Comparison of ENCODE assay signal across 8 cellular contexts in genomic region chr20:44056010-44056698, GRCh38.
DNase-seq lines count a peak whose midpoint lies in the region; ATAC-seq, FAIRE-seq and TF ChIP-seq lines count a peak whose summit lies in the region.

No MANE protein-coding gene starts in this region.

- no peaks in the 10 kb centered on the region for H4K20me1 ChIP-seq in KMS-11 (ENCODE audit: insufficient read depth)

- H3K27me3 ChIP-seq in KMS-11 (ENCODE audit: insufficient read depth, low read depth) = no peaks in the 10 kb centered on the region
- peaks cover 9% of the 10 kb centered on the region for H3K27me3 ChIP-seq in neutrophil

- no peak overlapping the region for H3K4me2 ChIP-seq in KMS-11

- no peaks in the 10 kb centered on the region for H3K9me3 ChIP-seq in neutrophil

- peaks cover 8% of the 10 kb centered on the region; the same call in 1 of the 2 replicates for H3K4me1 Mint-ChIP-seq in WTC11
- H3K4me1 Mint-ChIP-seq in endothelial cell (ENCODE audit: unreplicated experiment) = no peaks in the 10 kb centered on the region

- H3K27ac Mint-ChIP-seq in WTC11 = no peak overlapping the region
- H3K27ac Mint-ChIP-seq in endothelial cell (ENCODE audit: unreplicated experiment) = no peak overlapping the region

- H3K4me1 ChIP-seq in KMS-11 (ENCODE audit: low read depth, poor library complexity, severe bottlenecking) (peaks cover 14% of the 10 kb centered on the region), neutrophil (ENCODE audit: control insufficient read depth in 1 of 2, insufficient read depth in 1 of 2, low read depth in 1 of 2, low read length in 1 of 2) (no peaks in the 10 kb centered on the region)

- CTCF ChIA-PET in WTC11 (lab: Charles Lee) = interaction anchor here (0.5 to 2.4 kb wide), 16 partner anchors 9 to 306 kb away, joined by 3 to 9 read pairs (median 4); partner anchors contain the start of gene JPH2

- H2AFZ ChIP-seq in KMS-11 (ENCODE audit: low read depth) = no peak overlapping the region

- TF ChIP-seq CTCF in D721Med (IDR thresholded peaks at IDR 0.05; ENCODE audit: insufficient read depth, missing control alignments) (peak; percentile 28), KMS-11 (conservative IDR thresholded peaks at IDR 0.05; ENCODE audit: low read depth, low read length) (peak; percentile 56), WTC11 (IDR thresholded peaks at IDR 0.05) (peak; percentile 34), endothelial cell (IDR thresholded peaks at IDR 0.05; ENCODE audit: unreplicated experiment) (peak; percentile 49), neutrophil (IDR thresholded peaks at IDR 0.05) (peak; percentile 83)

- H3K79me2 ChIP-seq in KMS-11 (ENCODE audit: insufficient read depth, low read depth) = no peaks in the 10 kb centered on the region

- peaks cover 24% of the 10 kb centered on the region for H3K9me3 Mint-ChIP-seq in WTC11
- no peaks in the 10 kb centered on the region for H3K9me3 Mint-ChIP-seq in endothelial cell (ENCODE audit: unreplicated experiment)

- H3K4me3 ChIP-seq in KMS-11 (IDR thresholded peaks at IDR 0.05; ENCODE audit: insufficient read depth, low read depth, low read length) (no peak overlapping the region), neutrophil (ENCODE audit: low read depth in 1 of 2, low read length in 1 of 2) (no peak overlapping the region)

- FAIRE-seq in D721Med (lab: Jason Lieb, UNC) = no peak

- H3K27me3 Mint-ChIP-seq in WTC11 (ENCODE audit: low read depth) = no peaks in the 10 kb centered on the region; the same call in 1 of the 2 replicates
- H3K27me3 Mint-ChIP-seq in endothelial cell (ENCODE audit: unreplicated experiment) = peaks cover 2% of the 10 kb centered on the region

- H3K36me3 ChIP-seq in KMS-11 (ENCODE audit: insufficient read depth) (no peaks in the 10 kb centered on the region), neutrophil (no peaks in the 10 kb centered on the region)

- H3K27ac ChIP-seq in KMS-11 = no peak overlapping the region
- no peak overlapping the region for H3K27ac ChIP-seq in neutrophil

- H3K4me3 Mint-ChIP-seq in WTC11 (no peak overlapping the region), endothelial cell (ENCODE audit: unreplicated experiment) (no peak overlapping the region)

- ATAC-seq in WTC11 = peak; percentile 98
- ATAC-seq in HG02973 (IDR thresholded peaks at IDR 0.05; ENCODE audit: unreplicated experiment) = no peak
- no peak for ATAC-seq in HG03354 (IDR thresholded peaks at IDR 0.05; ENCODE audit: poor library complexity, severe bottlenecking, unreplicated experiment)
- ATAC-seq in HG03025 (IDR thresholded peaks at IDR 0.05; ENCODE audit: low FRiP score, unreplicated experiment) = no peak

- POLR2A ChIA-PET in WTC11 (lab: Charles Lee) = no interaction called here

- DNase-seq in D721Med (ENCODE audit: insufficient read length, low spot score) (no peak), WTC11 (ENCODE audit: low spot score) (peak; percentile 70), endothelial cell (ENCODE audit: low spot score) (peak; percentile 65)

- no peak overlapping the region for H3K9ac ChIP-seq in KMS-11

- H3K36me3 Mint-ChIP-seq in WTC11 = 0 out of 2 replicates have a peak, but pooled peaks cover 3% of the 10 kb centered on the region
- no peaks in the 10 kb centered on the region for H3K36me3 Mint-ChIP-seq in endothelial cell (ENCODE audit: low read depth, unreplicated experiment)

TF ChIP-seq in WTC11, 78 proteins besides CTCF, POLR2A, EP300 and RAD21:
- TF ChIP-seq JAZF1 (CRISPR knock-in tag; IDR thresholded peaks at IDR 0.05) = no peak
TF ChIP-seq in WTC11: peak in this region for 0.

Comparison
In these comparisons a context has a peak if more than half of its experiments do, and no peak if none do; other contexts are left out.
1. CTCF ChIP-seq: peak in every context shown above with its lines; median percentile 83 in neutrophil; 56 in KMS-11; 49 in endothelial cell; 34 in WTC11; 28 in D721Med.